ENCODE assay signal across 8 cellular contexts in the genomic region with DNA sequence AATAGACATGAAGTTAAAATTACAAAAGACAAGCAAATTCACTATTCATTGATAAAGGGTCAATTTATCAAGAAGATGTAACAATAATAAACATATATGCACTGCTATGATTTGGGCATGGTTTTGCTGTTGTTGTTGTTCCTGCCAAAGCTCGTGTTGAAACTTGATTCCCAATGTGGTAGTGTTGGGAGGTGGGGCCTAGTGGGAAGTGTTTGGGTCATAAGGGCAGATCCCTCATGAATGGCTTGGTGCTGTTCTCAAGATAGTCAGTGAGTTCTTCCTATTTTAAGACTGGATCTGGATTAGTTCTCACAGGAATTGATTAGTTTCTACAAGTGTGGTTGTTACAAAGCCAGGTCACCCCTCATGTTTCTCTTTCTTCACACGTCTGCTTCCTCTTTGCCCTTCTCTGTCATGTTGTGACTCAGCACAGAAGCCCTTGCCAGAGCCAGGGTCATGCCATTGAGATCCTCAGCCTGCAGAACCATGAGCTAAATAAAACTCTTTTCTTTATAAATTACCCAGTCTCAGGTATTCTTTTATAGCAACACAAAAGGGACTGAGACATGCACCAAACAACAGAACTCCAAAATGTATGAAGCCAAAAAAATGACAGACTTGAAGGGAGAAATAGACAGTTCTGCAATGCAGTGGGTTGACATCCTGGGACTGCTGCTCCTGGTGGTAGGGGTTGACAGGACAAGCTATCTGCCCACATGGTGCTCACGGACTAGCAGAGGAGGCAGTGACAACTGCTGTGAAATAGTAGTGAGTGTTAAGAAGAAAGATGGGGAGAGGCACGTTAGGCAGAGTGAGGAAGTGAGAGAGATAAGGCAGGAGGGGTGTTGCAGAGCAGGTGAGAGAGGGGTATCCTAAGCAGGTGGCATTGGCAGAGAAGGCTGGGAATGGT. TPM values are rescaled to one million over a fixed set of nuclear protein-coding genes. Genes with fewer than 3 reads are reported as not detected.
DNase-seq lines count a peak whose midpoint lies in the region; ATAC-seq and TF ChIP-seq lines count a peak whose summit lies in the region.

No MANE protein-coding gene starts in this region.

- H3K27ac Mint-ChIP-seq in Caco-2 (ENCODE audit: unreplicated experiment), result no peak overlapping the region

- H3K27me3 ChIP-seq in right atrium auricular region (no peaks in the 10 kb centered on the region), PC-3 (ENCODE audit: low read length) (no peaks in the 10 kb centered on the region), Caco-2 (replicated peaks; ENCODE audit: control insufficient read depth, insufficient read depth, low read length) (no peaks in the 10 kb centered on the region)

- DNase-seq in Right ventricle myocardium superior, result no peak
- no peak for DNase-seq in right atrium auricular region (ENCODE audit: low spot score)
- DNase-seq in PC-3, result no peak
- DNase-seq in foreskin fibroblast, result peak; percentile 21 to 54
- no peak for DNase-seq in G401 (ENCODE audit: low spot score)
- DNase-seq in COLO668 (lab: John Stamatoyannopoulos, UW; ENCODE audit: unreplicated experiment), result no peak
- DNase-seq in Caco-2, result no peak

- H3F3A ChIP-seq in PC-3 (ENCODE audit: low read length, unreplicated experiment), result no peaks in the 10 kb centered on the region

- no peaks in the 10 kb centered on the region for H3K9me2 ChIP-seq in PC-3 (replicated peaks; ENCODE audit: low read length)

- no peak overlapping the region for H3K4me3 Mint-ChIP-seq in Caco-2 (ENCODE audit: unreplicated experiment)

- no peaks in the 10 kb centered on the region for H4K20me1 ChIP-seq in PC-3 (ENCODE audit: low read length)

- CTCF ChIA-PET in PC-3 (lab: Charles Lee) (interaction anchor here (0.6 to 1.2 kb wide), 3 partner anchors 65 to 138 kb away, joined by 3 to 8 read pairs (median 4); no protein-coding TSS in a partner anchor), Caco-2 (lab: Charles Lee) (interaction anchor here (0.5 to 1.6 kb wide), 6 partner anchors 18 to 300 kb away, joined by 3 to 11 read pairs (median 4); partner anchors contain the start of genes MBD1 and SKA1)

- no peaks in the 10 kb centered on the region for H3K79me2 ChIP-seq in PC-3 (ENCODE audit: low read length)

- intact Hi-C loops in Right ventricle myocardium superior (cut with DNase I), result loop anchor here (5.0 kb wide), 1 partner anchor 139 kb away; no protein-coding TSS in a partner anchor
- intact Hi-C loops in PC-3 (cut with micrococcal nuclease), result loop anchor here (5.0 kb wide), 1 partner anchor 69 kb away; the partner anchor contains the start of gene CXXC1
- intact Hi-C loops in Caco-2 (cut with micrococcal nuclease; ENCODE audit: unreplicated experiment), result loop anchor here (2.0 to 5.0 kb wide), 3 partner anchors 76 to 305 kb away; no protein-coding TSS in a partner anchor

- H3K36me3 ChIP-seq in right atrium auricular region (no peaks in the 10 kb centered on the region), PC-3 (ENCODE audit: low read depth, low read length) (no peaks in the 10 kb centered on the region), Caco-2 (ENCODE audit: control insufficient read depth, insufficient read depth, low read length) (no peaks in the 10 kb centered on the region)

- H3K4me2 ChIP-seq in PC-3 (ENCODE audit: low read length), result no peak overlapping the region

- H3K27me3 Mint-ChIP-seq in Caco-2 (ENCODE audit: insufficient read depth, unreplicated experiment), result no peaks in the 10 kb centered on the region

- no peaks in the 10 kb centered on the region for H3K36me3 Mint-ChIP-seq in Caco-2 (ENCODE audit: insufficient read depth, unreplicated experiment)

- no TSS peak for BruUV-seq in PC-3 (replicated peaks; lab: Mats Ljungman, UMichigan)
- BruUV-seq in Caco-2 (replicated peaks; lab: Mats Ljungman, UMichigan), result no TSS peak

- POLR2A ChIA-PET in PC-3 (lab: Charles Lee; ENCODE audit: unreplicated experiment) (no interaction called here), Caco-2 (lab: Charles Lee) (no interaction called here)

- H3K9ac ChIP-seq in PC-3 (ENCODE audit: low read length), result no peak overlapping the region

- H3K9me3 ChIP-seq in right atrium auricular region (no peaks in the 10 kb centered on the region), PC-3 (ENCODE audit: low read length) (no peaks in the 10 kb centered on the region), Caco-2 (no peaks in the 10 kb centered on the region)

- no peak overlapping the region for H2AFZ ChIP-seq in PC-3 (ENCODE audit: low read length)

- no peak overlapping the region for H3K27ac ChIP-seq in right atrium auricular region
- no peak overlapping the region for H3K27ac ChIP-seq in PC-3 (ENCODE audit: low read length)

- ATAC-seq in Right ventricle myocardium superior (ENCODE audit: poor library complexity) (peak; percentile 40), HG02970 (IDR thresholded peaks at IDR 0.05; ENCODE audit: low FRiP score, unreplicated experiment) (peak; percentile 58), PC-3 (peak; percentile 43)

- H3K4me1 ChIP-seq in right atrium auricular region, result no peaks in the 10 kb centered on the region
- H3K4me1 ChIP-seq in PC-3 (ENCODE audit: insufficient read depth, low read length), result no peaks in the 10 kb centered on the region
- no peaks in the 10 kb centered on the region for H3K4me1 ChIP-seq in Caco-2

- H3K9me3 Mint-ChIP-seq in Caco-2 (ENCODE audit: unreplicated experiment), result peaks cover 9% of the 10 kb centered on the region

- no peak for TF ChIP-seq CTCF in right atrium auricular region (IDR thresholded peaks at IDR 0.05)
- no peak for TF ChIP-seq CTCF in PC-3 (conservative IDR thresholded peaks at IDR 0.05; ENCODE audit: low read depth, low read length)
- TF ChIP-seq CTCF in foreskin fibroblast (IDR thresholded peaks at IDR 0.05; ENCODE audit: low read depth, low read length), result no peak
- no peak for TF ChIP-seq CTCF in Caco-2 (IDR thresholded peaks at IDR 0.05; ENCODE audit: insufficient read depth in 1 of 2, low read depth in 1 of 2, low read length in 1 of 2, severe bottlenecking in 1 of 2, unreplicated experiment in 1 of 2)

- in situ Hi-C loops in G401 (cut with HindIII; ENCODE audit: low sequenced_read_pairs), result no loop called here

- H3K4me3 ChIP-seq in right atrium auricular region (no peak overlapping the region), PC-3 (ENCODE audit: low read length) (no peak overlapping the region), foreskin fibroblast (ENCODE audit: low read depth in 1 of 2, low read length in 2 of 2) (no peak overlapping the region), Caco-2 (ENCODE audit: low read depth, low read length) (no peak overlapping the region)

- H3K4me1 Mint-ChIP-seq in Caco-2 (ENCODE audit: low read depth, unreplicated experiment), result no peaks in the 10 kb centered on the region

RNA-seq across cellular contexts. Expression of gene SKA1, which starts 18.6 kb away (rescaled TPM):
- 0.65 TPM for total RNA-seq in Right ventricle myocardium superior
- under 1 TPM in 1 of 2 donors, not detected in 1; 0.78 TPM for total RNA-seq in right atrium auricular region
- total RNA-seq in PC-3 (2014; rRNA removed), result 11.6 and 17.2 TPM in 2 replicates
- 16.7 and 32.6 TPM in 2 replicates for total RNA-seq in G401 (2014; rRNA removed; shearing (Covaris generic))
- 31.3 and 32.4 TPM in 2 replicates for total RNA-seq in Caco-2 (2022)

Comparison
In these comparisons a context has a peak if more than half of its experiments do, and no peak if none do; other contexts are left out.
1. DNase-seq: peak in foreskin fibroblast (2 of 2); none in Right ventricle myocardium superior (single experiment), right atrium auricular region (single experiment), PC-3 (single experiment), G401 (single experiment), COLO668 (single experiment) and Caco-2 (0 of 2).
2. Peak in every context shown above with its lines, with median percentiles within 50 percentile points of each other: ATAC-seq.